ENCODE assay signal across 1 cellular context in genomic region chr3:196241704-196242103, GRCh38.
TF ChIP-seq lines count a peak whose summit lies in the region.

No MANE protein-coding gene starts in this region.

TF ChIP-seq in K562, 482 proteins besides CTCF, POLR2A, EP300 and RAD21:
- no peak for TF ChIP-seq DMBX1 (CRISPR knock-in tag; IDR thresholded peaks at IDR 0.05; ENCODE audit: borderline replicate concordance)
- no peak for TF ChIP-seq ZC3H11A (IDR thresholded peaks at IDR 0.05; ENCODE audit: low read depth, low read length)
- no peak for TF ChIP-seq FOXM1 (IDR thresholded peaks at IDR 0.05; ENCODE audit: low read depth)
- no peak for TF ChIP-seq FOXM1 (CRISPR knock-in tag; IDR thresholded peaks at IDR 0.05; ENCODE audit: low read depth)
- no peak for TF ChIP-seq ZNF324 (CRISPR knock-in tag; IDR thresholded peaks at IDR 0.05)
- TF ChIP-seq YY1 (IDR thresholded peaks at IDR 0.05; ENCODE audit: borderline replicate concordance in 1 of 3, control insufficient read depth in 1 of 3, extremely low read depth in 1 of 3, insufficient read depth in 3 of 3, insufficient read length in 1 of 3, insufficient replicate concordance in 2 of 3, low read depth in 1 of 3, low read length in 2 of 3), result no peak
- no peak for TF ChIP-seq ZFPM2 (CRISPR knock-in tag; IDR thresholded peaks at IDR 0.05)
- TF ChIP-seq E2F3 (CRISPR knock-in tag; IDR thresholded peaks at IDR 0.05), result no peak
- no peak for TF ChIP-seq XRCC4 (IDR thresholded peaks at IDR 0.05; ENCODE audit: extremely low read depth, insufficient read depth, insufficient read length)
- TF ChIP-seq E4F1 (CRISPR knock-in tag; IDR thresholded peaks at IDR 0.05; ENCODE audit: borderline replicate concordance), result no peak
- TF ChIP-seq PHF8 (IDR thresholded peaks at IDR 0.05; ENCODE audit: borderline replicate concordance, low read length), result no peak
- no peak for TF ChIP-seq CREB3 (tag; conservative IDR thresholded peaks at IDR 0.05; ENCODE audit: low read depth)
- no peak for TF ChIP-seq TRIM28 (IDR thresholded peaks at IDR 0.05)
- TF ChIP-seq ZNF23 (CRISPR knock-in tag; IDR thresholded peaks at IDR 0.05), result no peak
- no peak for TF ChIP-seq SRSF7 (optimal IDR thresholded peaks at IDR 0.05; ENCODE audit: low read depth, low read length)
- no peak for TF ChIP-seq ZNF398 (CRISPR knock-in tag; IDR thresholded peaks at IDR 0.05)
- TF ChIP-seq ZNF512 (tag; IDR thresholded peaks at IDR 0.05), result no peak
- no peak for TF ChIP-seq ATF2 (CRISPR knock-in tag; IDR thresholded peaks at IDR 0.05)
- no peak for TF ChIP-seq MED1 (CRISPR knock-in tag; IDR thresholded peaks at IDR 0.05; ENCODE audit: borderline replicate concordance)
